ENCODE assay signal across 16 cellular contexts in the genomic region with DNA sequence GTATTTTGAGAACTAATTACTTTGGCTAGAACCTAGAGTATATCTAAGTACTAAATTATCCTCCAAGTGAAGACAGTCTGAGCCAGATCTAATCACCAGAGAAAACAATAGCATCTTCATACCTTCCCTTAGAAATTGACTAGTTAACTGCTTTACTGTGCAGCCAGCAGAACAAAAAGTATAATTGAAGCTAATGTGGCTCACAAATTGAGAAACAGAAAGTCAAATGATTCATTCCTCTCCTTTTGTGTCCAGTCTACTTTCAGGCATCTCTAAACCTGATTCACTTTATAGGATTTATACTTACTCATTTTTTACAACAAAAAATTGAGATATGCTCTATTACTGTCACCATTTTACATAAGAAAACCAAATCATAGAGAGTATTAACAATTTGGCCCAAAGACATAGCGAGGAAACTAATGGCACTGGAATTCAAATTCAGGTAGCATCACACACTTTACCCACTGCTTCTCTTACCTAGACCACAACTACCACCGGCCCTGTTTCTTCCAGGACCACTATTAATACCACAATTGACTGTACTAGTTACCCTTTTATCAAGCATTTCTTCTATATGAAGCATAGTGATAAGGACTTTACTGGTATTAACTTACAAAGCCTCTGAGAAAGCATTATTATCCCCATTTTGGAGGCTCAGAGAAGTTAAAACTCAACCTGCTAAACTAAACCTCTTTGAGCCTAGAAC.
A peak's percentile ranks its signal among the peaks of the same experiment; 100 is the strongest.
DNase-seq lines count a peak whose midpoint lies in the region; ATAC-seq and TF ChIP-seq lines count a peak whose summit lies in the region.
"Had no signal": no experiment of that assay in that cellular context is flagged by ENCODE, and none has a peak within 500 bp of the region (broad histone marks: within the 10 kb centered on the region; RNA-seq: fewer than 3 reads in every experiment).

No MANE protein-coding gene starts in this region.

- TF ChIP-seq CTCF in epithelial cell of esophagus (IDR thresholded peaks at IDR 0.05; ENCODE audit: insufficient read depth, low read depth, low read length, missing control alignments): no peak

- ATAC-seq in GM18907 (IDR thresholded peaks at IDR 0.05; ENCODE audit: unreplicated experiment) (peak; percentile 63), GM21619 (IDR thresholded peaks at IDR 0.05; ENCODE audit: unreplicated experiment) (peak; percentile 39), HG03039 (IDR thresholded peaks at IDR 0.05; ENCODE audit: unreplicated experiment) (peak; percentile 42)
- ATAC-seq: right lobe of liver had no signal

- DNase-seq in epithelial cell of esophagus (ENCODE audit: low read depth) (peak; percentile 37), DMS153 (lab: John Stamatoyannopoulos, UW) (no peak), iPS-NIHi11 (ENCODE audit: low spot score) (no peak)
- DNase-seq in activated CD4-positive, CD25-positive, alpha-beta regulatory T cell treated with anti-CD3 and anti-CD28 coated beads, Interleukin-2, amount 50 U/mL, for 72 hours: no peak
- no peak for DNase-seq in effector CD4-positive, alpha-beta T cell
- DNase-seq: cerebellar nuclear complex; DMS79 treated with DMSO at 0.1 percent for 48 hours; NCI-H1417; NCI-H345; right lobe of liver; stimulated activated CD4-positive, alpha-beta T cell treated with anti-CD3 and anti-CD28 coated beads, Interleukin-4, amount 100 ng/mL, for 1 hour; upper lobe of left lung had no signal

- H3K4me3 ChIP-seq in epithelial cell of esophagus (ENCODE audit: low read length): no peak overlapping the region
- H3K4me3 ChIP-seq: BLaER1, right lobe of liver, upper lobe of left lung had no signal
